14 cellular contexts compared by ENCODE assay signal in the genomic region with DNA sequence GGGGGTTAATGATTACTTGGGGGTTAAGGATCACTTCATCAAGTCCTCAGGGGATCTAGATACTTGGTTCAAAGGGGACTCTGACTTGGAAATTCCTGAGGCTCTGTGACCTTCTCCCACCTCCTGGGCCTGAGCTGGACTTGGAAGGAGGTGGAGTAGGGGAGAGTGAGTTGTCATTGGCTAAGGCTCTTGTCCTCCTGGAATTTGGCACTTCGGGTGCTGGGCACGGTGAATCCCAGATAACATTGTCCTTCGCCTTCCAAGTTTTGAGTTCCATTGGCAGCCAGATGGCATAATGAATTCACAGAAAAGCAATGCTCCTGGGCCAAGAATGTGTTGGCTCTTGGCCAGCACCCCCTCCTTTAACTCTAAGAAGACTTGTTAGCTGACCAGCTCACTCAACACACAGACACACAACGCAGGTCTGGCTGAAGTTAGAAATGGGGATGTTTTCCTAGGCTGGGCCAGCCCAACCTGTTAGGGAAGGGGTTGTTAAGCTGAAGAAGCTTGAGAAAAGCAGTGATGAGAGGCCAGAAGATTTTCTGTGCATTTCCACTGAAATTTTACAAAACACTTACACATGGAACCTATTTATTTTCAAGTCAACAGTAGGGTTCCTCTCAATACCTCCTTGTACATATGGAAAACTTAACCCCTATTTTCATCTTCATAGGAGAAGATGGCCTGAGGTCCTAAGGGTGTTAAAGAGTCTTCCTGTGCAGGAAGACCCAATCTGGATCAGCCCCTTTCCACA. TPM values are rescaled to one million over a fixed set of nuclear protein-coding genes. Genes with fewer than 3 reads are reported as not detected.
DNase-seq lines count a peak whose midpoint lies in the region; ATAC-seq, FAIRE-seq and TF ChIP-seq lines count a peak whose summit lies in the region.
"Had no signal": no experiment of that assay in that cellular context is flagged by ENCODE, and none has a peak within 500 bp of the region (broad histone marks: within the 10 kb centered on the region; RNA-seq: fewer than 3 reads in every experiment).

No MANE protein-coding gene starts in this region.

- no peak for ATAC-seq in GM21737 (IDR thresholded peaks at IDR 0.05; ENCODE audit: unreplicated experiment)
- ATAC-seq: PC-3 had no signal

- H3K4me3 Mint-ChIP-seq in activated CD4-positive, alpha-beta T cell treated with anti-CD3 and anti-CD28 coated beads, Interleukin-2, amount 10 ng/mL, durations not matched to agents 24 days and 14 days = no peak overlapping the region

- peaks cover 45% of the 10 kb centered on the region for H3K4me1 ChIP-seq in BLaER1
- peaks cover 0 to 24% (median 2%) of the 10 kb centered on the region in 4 donors for H3K4me1 ChIP-seq in tibial nerve

- peak; percentile 81 for DNase-seq in RCC 7860 (ENCODE audit: low spot score)
- peak; percentile 20 for DNase-seq in fibroblast of the conjunctiva (ENCODE audit: low read depth)
- peak; percentile 52 for DNase-seq in pons (ENCODE audit: low spot score)
- DNase-seq in tibial nerve (ENCODE audit: low spot score in 2 of 2) = no peak
- no peak for DNase-seq in GM10266 (ENCODE audit: extremely low spot score)
- no peak for DNase-seq in activated CD4-positive, alpha-beta T cell treated with anti-CD3 and anti-CD28 coated beads, Interleukin-2, amount 10 ng/mL, durations not matched to agents 24 days and 14 days
- DNase-seq: activated effector memory CD4-positive, alpha-beta T cell treated with anti-CD3 and anti-CD28 coated beads, Interleukin-2, amount 50 U/mL, for 16 hours; effector CD4-positive, alpha-beta T cell; NCI-H1105; PC-3 had no signal

- peaks cover 14% of the 10 kb centered on the region for H3K27me3 Mint-ChIP-seq in activated CD4-positive, alpha-beta T cell treated with anti-CD3 and anti-CD28 coated beads, Interleukin-2, amount 10 ng/mL, durations not matched to agents 24 days and 14 days

- TF ChIP-seq CTCF in tibial nerve (IDR thresholded peaks at IDR 0.05) (no peak), GM10266 (IDR thresholded peaks at IDR 0.05; ENCODE audit: control insufficient read depth, insufficient read depth, low read depth, missing control alignments) (no peak)

- H3K27me3 ChIP-seq in BLaER1 = no peaks in the 10 kb centered on the region
- no peaks in the 10 kb centered on the region for H3K27me3 ChIP-seq in tibial nerve

- H3K36me3 Mint-ChIP-seq in activated CD4-positive, alpha-beta T cell treated with anti-CD3 and anti-CD28 coated beads, Interleukin-2, amount 10 ng/mL, durations not matched to agents 24 days and 14 days (ENCODE audit: low read depth) = no peaks in the 10 kb centered on the region

- H3K9ac ChIP-seq in BLaER1 = no peak overlapping the region

- H3K9me3 ChIP-seq in BLaER1 (no peaks in the 10 kb centered on the region), tibial nerve (no peaks in the 10 kb centered on the region)

- H4K20me1 ChIP-seq in BLaER1 = no peaks in the 10 kb centered on the region

- no peak for TF ChIP-seq POLR2A in tibial nerve (IDR thresholded peaks at IDR 0.05)

- intact Hi-C loops in activated CD4-positive, alpha-beta T cell treated with anti-CD3 and anti-CD28 coated beads, Interleukin-2, amount 10 ng/mL, durations not matched to agents 24 days and 14 days (cut with micrococcal nuclease) = no loop called here

- no peaks in the 10 kb centered on the region for H3K9me3 Mint-ChIP-seq in activated CD4-positive, alpha-beta T cell treated with anti-CD3 and anti-CD28 coated beads, Interleukin-2, amount 10 ng/mL, durations not matched to agents 24 days and 14 days

- peak; percentile 92 for FAIRE-seq in RCC 7860 (lab: Jason Lieb, UNC)
- FAIRE-seq: islet of Langerhans had no signal

- 22 to 25% methylated on average over 4 of the region's 4 CpGs for WGBS in tibial nerve, 2 donors

- no peaks in the 10 kb centered on the region for H3K4me1 Mint-ChIP-seq in activated CD4-positive, alpha-beta T cell treated with anti-CD3 and anti-CD28 coated beads, Interleukin-2, amount 10 ng/mL, durations not matched to agents 24 days and 14 days

- H3K27ac ChIP-seq in BLaER1 = no peak overlapping the region
- H3K27ac ChIP-seq in tibial nerve = no peak overlapping the region
- H3K27ac ChIP-seq: VCaP had no signal

- H3K4me2 ChIP-seq in BLaER1 = peak overlapping the region; percentile 79

- no peak for TF ChIP-seq EP300 in tibial nerve (IDR thresholded peaks at IDR 0.05)

- H3K27ac Mint-ChIP-seq in activated CD4-positive, alpha-beta T cell treated with anti-CD3 and anti-CD28 coated beads, Interleukin-2, amount 10 ng/mL, durations not matched to agents 24 days and 14 days = no peak overlapping the region

- H3K36me3 ChIP-seq in BLaER1 (no peaks in the 10 kb centered on the region), tibial nerve (no peaks in the 10 kb centered on the region)

- H3K4me3 ChIP-seq in BLaER1 (no peak overlapping the region), tibial nerve (no peak overlapping the region)

RNA-seq across cellular contexts. Expression of a gene that starts 29.6 kb away (rescaled TPM):
- not detected for total RNA-seq in tibial nerve
- not detected in 2 replicates for total RNA-seq in activated CD4-positive, alpha-beta T cell treated with anti-CD3 and anti-CD28 coated beads, Interleukin-2, amount 10 ng/mL, durations not matched to agents 24 days and 14 days
- total RNA-seq: PC-3 had no signal

Comparison
In these comparisons a context has a peak if more than half of its experiments do, and no peak if none do; other contexts are left out.
1. DNase-seq: peak in RCC 7860 (single experiment), fibroblast of the conjunctiva (single experiment) and pons (single experiment); none in tibial nerve (0 of 2), GM10266 (single experiment) and activated CD4-positive, alpha-beta T cell treated with anti-CD3 and anti-CD28 coated beads, Interleukin-2, amount 10 ng/mL, durations not matched to agents 24 days and 14 days (single experiment).